19 cellular contexts compared by ENCODE assay signal in genomic region chr17:8556074-8556473, GRCh38.
DNase-seq lines count a peak whose midpoint lies in the region; ATAC-seq, FAIRE-seq and TF ChIP-seq lines count a peak whose summit lies in the region.
"Had no signal": no experiment of that assay in that cellular context is flagged by ENCODE, and none has a peak within 500 bp of the region (broad histone marks: within the 10 kb centered on the region; RNA-seq: fewer than 3 reads in every experiment).

No MANE protein-coding gene starts in this region.

- peak; percentile 41 for FAIRE-seq in GM12891 (lab: Jason Lieb, UNC)

- H2AFZ ChIP-seq in smooth muscle cell (ENCODE audit: low read depth), result no peak overlapping the region

- POLR2A ChIA-PET in RWPE1 (lab: Yijun Ruan, JAX; ENCODE audit: low non-redundant PET), result no interaction called here

- peaks cover 33% of the 10 kb centered on the region for H3K79me2 ChIP-seq in smooth muscle cell (ENCODE audit: low read depth)

- ATAC-seq in esophagus mucosa, result no peak
- ATAC-seq: foreskin keratinocyte, left ventricle myocardium superior, right cardiac atrium had no signal

- no peaks in the 10 kb centered on the region for H3K9me3 ChIP-seq in smooth muscle cell (replicated peaks; ENCODE audit: low read depth)
- H3K9me3 ChIP-seq: adrenal gland had no signal

- peaks cover 9% of the 10 kb centered on the region for H4K20me1 ChIP-seq in smooth muscle cell (ENCODE audit: low read depth)

- no peaks in the 10 kb centered on the region for H3K4me1 ChIP-seq in smooth muscle cell (ENCODE audit: low read depth)
- H3K4me1 ChIP-seq: adrenal gland had no signal

- peaks cover 12% of the 10 kb centered on the region for H3K36me3 ChIP-seq in smooth muscle cell (ENCODE audit: low read depth)
- H3K36me3 ChIP-seq: adrenal gland had no signal

- H3K27me3 ChIP-seq in smooth muscle cell (ENCODE audit: low read depth), result no peaks in the 10 kb centered on the region
- H3K27me3 ChIP-seq: adrenal gland, foreskin keratinocyte had no signal

- H3K4me3 ChIP-seq in fibroblast of pulmonary artery (replicated peaks; ENCODE audit: low read depth, low read length) (no peak overlapping the region), smooth muscle cell (no peak overlapping the region)
- H3K4me3 ChIP-seq: adrenal gland had no signal

- H3K4me2 ChIP-seq in smooth muscle cell, result no peak overlapping the region
- H3K4me2 ChIP-seq: KMS-11 had no signal

- CTCF ChIA-PET in RWPE1 (lab: Yijun Ruan, JAX), result no interaction called here

- WGBS in smooth muscle cell (ENCODE audit: low lambda C conversion rate), result 84% methylated on average over 9 of the region's 9 CpGs

- TF ChIP-seq POLR2A in GM12891 (IDR thresholded peaks at IDR 0.05; ENCODE audit: low read depth, low read length), result no peak

- H3K9ac ChIP-seq in smooth muscle cell (ENCODE audit: low read depth), result no peak overlapping the region
- H3K9ac ChIP-seq: KMS-11 had no signal

- no peak for DNase-seq in GM12891 (ENCODE audit: insufficient read length, low spot score)
- peak; percentile 43 for DNase-seq in RWPE1 (ENCODE audit: low spot score)
- DNase-seq in fibroblast of pulmonary artery (ENCODE audit: low read depth), result peak; percentile 17
- no peak for DNase-seq in smooth muscle cell (lab: John Stamatoyannopoulos, UW; ENCODE audit: unreplicated experiment)
- DNase-seq in central memory CD4-positive, alpha-beta T cell, result no peak
- no peak for DNase-seq in HCEC 1CT
- DNase-seq in SIG-M5 (lab: John Stamatoyannopoulos, UW), result no peak
- DNase-seq: activated effector memory CD4-positive, alpha-beta T cell treated with anti-CD3 and anti-CD28 coated beads, Interleukin-2, amount 50 U/mL, for 16 hours; adrenal gland; endodermal cell; left ventricle myocardium superior; NCI-H1417; NCI-H748 treated with DMSO at 0.1 percent for 48 hours; nucleus accumbens; right cardiac atrium; stimulated activated naive CD4-positive, alpha-beta T cell treated with Interleukin-2 at 50 U/mL for 16 hours had no signal

- H3K27ac ChIP-seq in RWPE1 (no peak overlapping the region), smooth muscle cell (ENCODE audit: low read depth) (peak overlapping the region; percentile 58)
- H3K27ac ChIP-seq: adrenal gland, foreskin keratinocyte, KMS-11 had no signal

- no peaks in the 10 kb centered on the region for H3F3A ChIP-seq in smooth muscle cell (ENCODE audit: low read depth)

- no peak for TF ChIP-seq CTCF in RWPE1 (conservative IDR thresholded peaks at IDR 0.05; ENCODE audit: low read depth)
- TF ChIP-seq CTCF in fibroblast of pulmonary artery (IDR thresholded peaks at IDR 0.05; ENCODE audit: low read length, missing control alignments), result no peak
- no peak for TF ChIP-seq CTCF in smooth muscle cell (IDR thresholded peaks at IDR 0.05; ENCODE audit: borderline replicate concordance, insufficient read depth, poor library complexity, severe bottlenecking)

TF ChIP-seq in GM12891, 5 proteins besides CTCF, POLR2A, EP300 and RAD21:
- no peak for TF ChIP-seq POLR2AphosphoS5 (IDR thresholded peaks at IDR 0.05; ENCODE audit: low read depth, low read length)

Comparison
In these comparisons a context has a peak if more than half of its experiments do, and no peak if none do; other contexts are left out.
1. DNase-seq: peak in RWPE1 (single experiment) and fibroblast of pulmonary artery (single experiment); none in GM12891 (single experiment), smooth muscle cell (single experiment), central memory CD4-positive, alpha-beta T cell (single experiment), HCEC 1CT (single experiment) and SIG-M5 (single experiment).